ENCODE assay signal across 5 cellular contexts in the genomic region with DNA sequence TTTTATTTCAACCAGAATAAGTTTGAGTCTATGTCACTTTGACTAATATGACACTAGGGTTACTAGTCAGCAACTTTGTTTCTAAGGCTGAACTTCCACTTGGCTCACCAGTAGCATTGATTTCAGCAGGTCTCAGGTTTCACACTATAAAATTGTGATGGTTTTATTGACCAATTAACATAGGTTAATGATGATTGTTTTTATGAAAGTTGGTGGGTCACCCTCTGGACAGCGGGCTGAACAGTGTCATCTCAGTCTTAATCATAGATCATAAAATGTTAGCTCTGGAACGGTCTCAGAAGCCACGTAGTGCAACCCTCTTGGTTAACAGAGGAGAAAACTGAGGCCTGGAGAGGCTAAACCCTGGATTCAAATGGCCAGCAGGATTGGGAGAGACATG. TPM values are rescaled to one million over a fixed set of nuclear protein-coding genes. Genes with fewer than 3 reads are reported as not detected.
A peak's percentile ranks its signal among the peaks of the same experiment; 100 is the strongest.
DNase-seq lines count a peak whose midpoint lies in the region; ATAC-seq and TF ChIP-seq lines count a peak whose summit lies in the region.
"Not testable (repeated sequence)": the region's sequence is repeated elsewhere in the genome, so short reads cannot be mapped to it uniquely, and the experiment has no call there.

No MANE protein-coding gene starts in this region.

- intact Hi-C loops in mucosa of descending colon (cut with DNase I, micrococcal nuclease): not testable (repeated sequence)

- H3K36me3 ChIP-seq in mucosa of descending colon (ENCODE audit: low read depth): not testable (repeated sequence)

- peak; percentile 17 for DNase-seq in GM04504 (ENCODE audit: low read depth)
- not testable (repeated sequence) for DNase-seq in HEK293T (ENCODE audit: extremely low spot score); mucosa of descending colon
- DNase-seq in M059J (ENCODE audit: low read depth): peak; percentile 63
- peak; percentile 17 for DNase-seq in fibroblast of villous mesenchyme (ENCODE audit: low read depth)

- not testable (repeated sequence) for H3K9me3 ChIP-seq in mucosa of descending colon

- not testable (repeated sequence) for TF ChIP-seq CTCF in fibroblast of villous mesenchyme (IDR thresholded peaks at IDR 0.05; ENCODE audit: insufficient read depth, low read depth, low read length); mucosa of descending colon (IDR thresholded peaks at IDR 0.05)

- POLR2A ChIA-PET in HEK293T (lab: Yijun Ruan, JAX): not testable (repeated sequence)

- CTCF ChIA-PET in HEK293T (lab: Yijun Ruan, JAX): not testable (repeated sequence)

- peak; percentile 23 for ATAC-seq in mucosa of descending colon

- not testable (repeated sequence) for H3K4me3 ChIP-seq in fibroblast of villous mesenchyme (ENCODE audit: low read depth, low read length); mucosa of descending colon

- not testable (repeated sequence) for H3K4me1 ChIP-seq in mucosa of descending colon (ENCODE audit: low read depth)

TF ChIP-seq in HEK293T, 16 proteins besides CTCF, POLR2A, EP300 and RAD21:
- TF ChIP-seq, protein P1, sequence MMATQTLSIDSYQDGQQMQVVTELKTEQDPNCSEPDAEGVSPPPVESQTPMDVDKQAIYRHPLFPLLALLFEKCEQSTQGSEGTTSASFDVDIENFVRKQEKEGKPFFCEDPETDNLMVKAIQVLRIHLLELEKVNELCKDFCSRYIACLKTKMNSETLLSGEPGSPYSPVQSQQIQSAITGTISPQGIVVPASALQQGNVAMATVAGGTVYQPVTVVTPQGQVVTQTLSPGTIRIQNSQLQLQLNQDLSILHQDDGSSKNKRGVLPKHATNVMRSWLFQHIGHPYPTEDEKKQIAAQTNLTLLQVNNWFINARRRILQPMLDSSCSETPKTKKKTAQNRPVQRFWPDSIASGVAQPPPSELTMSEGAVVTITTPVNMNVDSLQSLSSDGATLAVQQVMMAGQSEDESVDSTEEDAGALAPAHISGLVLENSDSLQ (IDR thresholded peaks at IDR 0.05): peak; percentile 60

RNA-seq across cellular contexts. Expression of a gene that starts 40.2 kb away (rescaled TPM):
- total RNA-seq in M059J (2014; rRNA removed; shearing (Covaris generic)): 5.2 and 6.1 TPM in 2 replicates
- total RNA-seq in fibroblast of villous mesenchyme (1.3 and 1.9 TPM in 2 replicates), mucosa of descending colon (1 to 10 TPM in 2 of 3 donors, under 1 TPM in 1; 0.82 to 6.2 (median 4.8) TPM)
